1 cellular context compared by ENCODE assay signal in genomic region chr11:20027546-20028014, GRCh38.
TF ChIP-seq lines count a peak whose summit lies in the region.

No MANE protein-coding gene starts in this region.

TF ChIP-seq in GM23338, 12 proteins besides CTCF, POLR2A, EP300 and RAD21 (continued from another document):
- TF ChIP-seq ZNF331 (CRISPR knock-in tag; IDR thresholded peaks at IDR 0.05; ENCODE audit: low read depth) (no peak), ZNF462 (CRISPR knock-in tag; IDR thresholded peaks at IDR 0.05) (no peak; the same call in none of the 2 replicates), ZNF114 (CRISPR knock-in tag; IDR thresholded peaks at IDR 0.05) (no peak; the same call in 1 of the 2 replicates), ETS1 (IDR thresholded peaks at IDR 0.05) (no peak), STAT1 (IDR thresholded peaks at IDR 0.05; ENCODE audit: unreplicated experiment) (no peak)
